Comparison of ENCODE assay signal across 8 cellular contexts in the genomic region with DNA sequence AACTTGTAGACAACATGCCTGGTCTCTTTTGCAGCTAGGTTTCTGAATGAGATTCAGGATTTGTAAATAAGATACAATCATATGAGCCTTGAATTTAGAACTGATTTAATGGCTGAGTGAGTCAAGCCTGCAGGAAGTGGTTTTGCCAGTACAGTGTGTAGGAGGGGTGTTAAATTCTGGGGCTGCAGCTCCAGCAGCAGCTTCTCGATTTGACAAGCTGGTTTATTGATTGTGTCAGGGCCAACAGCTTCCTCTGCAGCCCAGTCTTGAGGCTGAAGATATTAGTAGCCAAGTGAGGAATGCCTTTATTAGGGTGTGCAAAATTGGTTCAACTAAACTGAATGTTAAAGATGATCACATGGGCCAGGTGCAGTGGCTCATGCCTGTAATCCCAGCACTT. TPM values are rescaled to one million over a fixed set of nuclear protein-coding genes. Genes with fewer than 3 reads are reported as not detected.
DNase-seq lines count a peak whose midpoint lies in the region; ATAC-seq, FAIRE-seq and TF ChIP-seq lines count a peak whose summit lies in the region.

No MANE protein-coding gene starts in this region.

- no peak for FAIRE-seq in endothelial cell of umbilical vein (lab: Jason Lieb, UNC)

- peak; percentile 75 for DNase-seq in ELR (ENCODE audit: low read depth)
- peak in 23 of 34 experiments; percentile 2 to 30 (median 13) for DNase-seq in T-cell
- DNase-seq in endothelial cell of umbilical vein (ENCODE audit: low read depth, low spot score): no peak
- DNase-seq in stimulated activated CD4-positive, alpha-beta T cell treated with anti-CD3 and anti-CD28 coated beads, Interleukin-1b, Interleukin-23, amount 100 ng/mL, for 24 hours (ENCODE audit: low read depth in 4 of 4, low spot score in 1 of 4): peak in 3 of 4 experiments; percentile 8 to 32 (median 14)
- no peak for DNase-seq in T-helper 9 cell
- DNase-seq in psoas muscle: no peak
- DNase-seq in NCI-H187 treated with DMSO at 0.1 percent for 48 hours (lab: John Stamatoyannopoulos, UW): no peak

- BruUV-seq in endothelial cell of umbilical vein (replicated peaks; lab: Mats Ljungman, UMichigan): no TSS peak

- no peaks in the 10 kb centered on the region for H3K79me2 ChIP-seq in endothelial cell of umbilical vein (ENCODE audit: control insufficient read depth, insufficient read depth, low read length)

- intact Hi-C loops in endothelial cell of umbilical vein (cut with micrococcal nuclease) (no loop called here), psoas muscle (cut with DNase I) (no loop called here)

- TF ChIP-seq CTCF in endothelial cell of umbilical vein (IDR thresholded peaks at IDR 0.05; ENCODE audit: extremely low read depth in 1 of 2, insufficient read depth in 1 of 2, low read depth in 1 of 2, low read length in 2 of 2): no peak
- TF ChIP-seq CTCF in psoas muscle (IDR thresholded peaks at IDR 0.05): no peak

- no peak overlapping the region for H2AFZ ChIP-seq in endothelial cell of umbilical vein (ENCODE audit: low read depth, low read length)

- peak overlapping the region; percentile 16 to 85 for H3K27ac Mint-ChIP-seq in T-cell

- H3K9ac ChIP-seq in endothelial cell of umbilical vein (replicated peaks; ENCODE audit: extremely low read depth, insufficient read depth, low read length): no peak overlapping the region

- no peaks in the 10 kb centered on the region for H3K36me3 ChIP-seq in endothelial cell of umbilical vein (ENCODE audit: control insufficient read depth in 2 of 2, extremely low read depth in 1 of 2, insufficient read depth in 2 of 2, low read length in 2 of 2)
- H3K36me3 ChIP-seq in psoas muscle (ENCODE audit: insufficient read depth in 1 of 2, low read depth in 1 of 2): no peaks in the 10 kb centered on the region

- no peak overlapping the region for H3K4me2 ChIP-seq in endothelial cell of umbilical vein (ENCODE audit: insufficient read depth, low read length)

- H3K4me3 ChIP-seq in endothelial cell of umbilical vein (replicated peaks in 1 of 3; ENCODE audit: insufficient read depth in 1 of 3, low read depth in 1 of 3, low read length in 3 of 3) (no peak overlapping the region), psoas muscle (no peak overlapping the region)

- ATAC-seq in T-cell (replicated peaks in 1 of 4) (peak in 3 of 4 experiments; percentile 75 to 97 (median 96)), psoas muscle (no peak), GM21423 (IDR thresholded peaks at IDR 0.05; ENCODE audit: unreplicated experiment) (no peak)

- H3K27me3 ChIP-seq in endothelial cell of umbilical vein (ENCODE audit: control insufficient read depth in 2 of 2, insufficient read depth in 2 of 2, low read length in 2 of 2) (peaks cover 2 to 9% of the 10 kb centered on the region in 2 experiments), psoas muscle (ENCODE audit: insufficient read depth in 3 of 3, low read length in 2 of 3) (peaks cover 0 to 4% (median 3%) of the 10 kb centered on the region in 3 donors)

- H3K27me3 Mint-ChIP-seq in T-cell: peaks cover 8 to 18% of the 10 kb centered on the region in 2 donors

- POLR2A ChIA-PET in T-cell (lab: Charles Lee): no interaction called here
- POLR2A ChIA-PET in endothelial cell of umbilical vein (lab: Charles Lee): no interaction called here

- H3K4me1 ChIP-seq in endothelial cell of umbilical vein (ENCODE audit: control insufficient read depth, extremely low read depth, insufficient read depth, low read length) (no peaks in the 10 kb centered on the region), psoas muscle (no peaks in the 10 kb centered on the region)

- no peak for TF ChIP-seq POLR2A in endothelial cell of umbilical vein (IDR thresholded peaks at IDR 0.05; ENCODE audit: low read depth, low read length)

- CTCF ChIA-PET in T-cell (lab: Charles Lee): interaction anchor here in 1 of 2 donors (0.6 kb wide), 1 partner anchor 1458 kb away, joined by 3 read pairs; no protein-coding TSS in a partner anchor
- CTCF ChIA-PET in endothelial cell of umbilical vein (lab: Charles Lee): interaction anchor here (0.6 to 0.9 kb wide), 2 partner anchors 22 to 84 kb away, joined by 3 read pairs; no protein-coding TSS in a partner anchor

- 5 to 24% (median 10%) methylated on average over 1 of the region's 1 CpG for WGBS in psoas muscle, 3 donors

- no peaks in the 10 kb centered on the region for H3K9me3 Mint-ChIP-seq in T-cell

- peaks cover 34 to 42% (median 35%) of the 10 kb centered on the region in 3 donors for H3K4me1 Mint-ChIP-seq in T-cell

- H3K27ac ChIP-seq in endothelial cell of umbilical vein (ENCODE audit: insufficient read depth, low read depth, low read length) (no peak overlapping the region), psoas muscle (no peak overlapping the region)

- no peaks in the 10 kb centered on the region for H3K9me3 ChIP-seq in endothelial cell of umbilical vein (replicated peaks; ENCODE audit: control insufficient read depth, insufficient read depth, low read length)
- no peaks in the 10 kb centered on the region for H3K9me3 ChIP-seq in psoas muscle

- H3K36me3 Mint-ChIP-seq in T-cell: no peaks in the 10 kb centered on the region

- no peaks in the 10 kb centered on the region for H3K9me1 ChIP-seq in endothelial cell of umbilical vein (replicated peaks; ENCODE audit: control insufficient read depth, extremely low read depth, insufficient read depth, low read length)

- no peaks in the 10 kb centered on the region for H4K20me1 ChIP-seq in endothelial cell of umbilical vein (replicated peaks; ENCODE audit: control insufficient read depth, extremely low read depth, insufficient read depth, low read length)

- dilution Hi-C loops in endothelial cell of umbilical vein (cut with MboI; ENCODE audit: extremely low pct_ligation_motif_present, low sequenced_read_pairs): no loop called here

- H3K4me3 Mint-ChIP-seq in T-cell: peak overlapping the region in 1 of 3 donors; percentile 55

TF ChIP-seq in endothelial cell of umbilical vein, 7 proteins besides CTCF, POLR2A, EP300 and RAD21:
- TF ChIP-seq EZH2 (IDR thresholded peaks at IDR 0.05; ENCODE audit: borderline replicate concordance, low read depth, low read length, severe bottlenecking) (no peak), FOS (IDR thresholded peaks at IDR 0.05; ENCODE audit: borderline replicate concordance, insufficient read depth, low read length) (peak; percentile 21)

RNA-seq across cellular contexts. Expression of a gene that starts 11.5 kb away (rescaled TPM):
- not detected for total RNA-seq in T-cell
- total RNA-seq in endothelial cell of umbilical vein: not detected in 2 replicates
- polyA plus RNA-seq in endothelial cell of umbilical vein: 0.06 TPM in 1 of 2 replicates, not detected in the other
- 0.06 TPM in 1 of 2 replicates, not detected in the other for polyA plus RNA-seq in endothelial cell of umbilical vein (2011; cell fraction: cytosol; rRNA removed)
- not detected in 2 replicates for polyA plus RNA-seq in endothelial cell of umbilical vein (2011; cell fraction: nucleus; rRNA removed)
- 0.18 TPM in 1 of 2 replicates, not detected in the other for polyA plus RNA-seq in endothelial cell of umbilical vein (2012)
- not detected in 2 replicates for polyA minus RNA-seq in endothelial cell of umbilical vein
- polyA minus RNA-seq in endothelial cell of umbilical vein (2011; cell fraction: cytosol; rRNA and poly(A)+ RNA removed): not detected
- not detected in 2 replicates for polyA minus RNA-seq in endothelial cell of umbilical vein (2011; cell fraction: nucleus; rRNA and poly(A)+ RNA removed)
- 1 to 10 TPM in 2 of 4 donors, not detected in 2; 1.1 to 1.2 TPM for total RNA-seq in psoas muscle
- polyA plus RNA-seq in psoas muscle: under 1 TPM; 0.43 to 0.53 (median 0.46) TPM

Comparison
In these comparisons a context has a peak if more than half of its experiments do, and no peak if none do; other contexts are left out.
1. DNase-seq: peak in ELR (single experiment), T-cell (23 of 34) and stimulated activated CD4-positive, alpha-beta T cell treated with anti-CD3 and anti-CD28 coated beads, Interleukin-1b, Interleukin-23, amount 100 ng/mL, for 24 hours (3 of 4); none in endothelial cell of umbilical vein (single experiment), T-helper 9 cell (single experiment), psoas muscle (0 of 2) and NCI-H187 treated with DMSO at 0.1 percent for 48 hours (single experiment).
2. ATAC-seq: peak in T-cell (3 of 4); none in psoas muscle (0 of 4) and GM21423 (single experiment).